Comparison of ENCODE assay signal across 29 cellular contexts in the genomic region with DNA sequence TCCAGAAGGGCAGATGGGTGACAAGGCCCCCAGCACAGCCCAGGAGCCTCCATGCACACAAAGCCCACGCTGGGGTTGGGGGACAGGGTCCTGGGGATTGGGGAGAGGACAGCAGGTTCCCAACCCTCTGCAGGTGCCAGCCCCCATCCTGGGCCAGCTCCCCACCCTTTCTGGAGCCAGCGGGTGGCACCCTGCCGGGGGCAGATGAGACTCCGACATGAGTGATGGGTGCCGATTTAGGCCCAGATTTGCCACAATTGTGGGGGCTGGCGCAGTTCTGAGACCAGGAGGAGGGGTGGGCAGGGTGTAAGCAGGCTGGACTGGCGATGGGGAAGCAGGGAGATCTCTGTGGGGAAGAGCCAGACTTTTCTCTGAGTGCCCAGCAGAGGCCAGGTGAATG.
"Had no signal": no experiment of that assay in that cellular context is flagged by ENCODE, and none has a peak within 500 bp of the region (broad histone marks: within the 10 kb centered on the region; RNA-seq: fewer than 3 reads in every experiment).

No MANE protein-coding gene starts in this region.

- H3K36me3 ChIP-seq: ovary, right lobe of liver, sigmoid colon, stomach, thoracic aorta, thyroid gland, tibial nerve, upper lobe of left lung, vagina had no signal

- H3K9ac ChIP-seq: parathyroid adenoma had no signal

- H3K27ac ChIP-seq: ovary, parathyroid adenoma, psoas muscle, right lobe of liver, sigmoid colon, stomach, thoracic aorta, thyroid gland, tibial nerve, upper lobe of left lung, vagina had no signal

- H3K27ac Mint-ChIP-seq: naive thymus-derived CD8-positive, alpha-beta T cell; natural killer cell treated with Interleukin-12 subunit alpha and Interleukin-12 subunit beta and Interleukin-15 and Interleukin-18, amount 100 ng/mL, for 72 hours; nephron progenitor cell; progenitor cell of endocrine pancreas; stimulated activated effector memory CD8-positive, alpha-beta T cell treated with anti-CD3 and anti-CD28 coated beads, Interleukin-12 subunit alpha, Interleukin-12 subunit beta, amount 100 ng/mL, for 72 hours; stimulated activated naive B cell treated with anti-CD40 and anti-IgM and Interleukin-4, amounts not matched to agents 10 μg/mL and 1 μg/mL and 100 μg/mL, for 72 hours; stimulated activated naive CD8-positive, alpha-beta T cell treated with anti-CD3 and anti-CD28 coated beads, Interleukin-15, Interleukin-2, amounts not matched to agents 100 ng/mL and 50 ng/mL, for 24 hours had no signal

- H3K36me3 Mint-ChIP-seq: naive thymus-derived CD8-positive, alpha-beta T cell; natural killer cell treated with Interleukin-12 subunit alpha and Interleukin-12 subunit beta and Interleukin-15 and Interleukin-18, amount 100 ng/mL, for 72 hours; stimulated activated effector memory CD8-positive, alpha-beta T cell treated with anti-CD3 and anti-CD28 coated beads, Interleukin-12 subunit alpha, Interleukin-12 subunit beta, amount 100 ng/mL, for 72 hours; stimulated activated naive B cell treated with anti-CD40 and anti-IgM and Interleukin-4, amounts not matched to agents 10 μg/mL and 1 μg/mL and 100 μg/mL, for 72 hours had no signal

- H2AFZ ChIP-seq: parathyroid adenoma had no signal

- H3K9me3 ChIP-seq: ovary, psoas muscle, right lobe of liver, sigmoid colon, stomach, thoracic aorta, thyroid gland, tibial nerve, upper lobe of left lung, vagina had no signal

- H3K9me3 Mint-ChIP-seq: natural killer cell treated with Interleukin-12 subunit alpha and Interleukin-12 subunit beta and Interleukin-15 and Interleukin-18, amount 100 ng/mL, for 72 hours; nephron progenitor cell; neural crest cell; stimulated activated effector memory CD8-positive, alpha-beta T cell treated with anti-CD3 and anti-CD28 coated beads, Interleukin-12 subunit alpha, Interleukin-12 subunit beta, amount 100 ng/mL, for 72 hours; stimulated activated naive B cell treated with anti-CD40 and anti-IgM and Interleukin-4, amounts not matched to agents 10 μg/mL and 1 μg/mL and 100 μg/mL, for 72 hours; stimulated activated naive CD8-positive, alpha-beta T cell treated with anti-CD3 and anti-CD28 coated beads, Interleukin-15, Interleukin-2, amounts not matched to agents 100 ng/mL and 50 ng/mL, for 24 hours had no signal

- DNase-seq: naive thymus-derived CD8-positive, alpha-beta T cell; nephron progenitor cell; occipital lobe; ovary; posterior cingulate gyrus; psoas muscle; right cardiac atrium; right lobe of liver; sigmoid colon; small intestine; stimulated activated CD4-positive, alpha-beta T cell treated with anti-CD3 and anti-CD28 coated beads, Interleukin-15, amount 100 ng/mL, for 24 hours; stimulated activated CD4-positive, alpha-beta T cell treated with anti-CD3 and anti-CD28 coated beads, Interleukin-2, amount 100 ng/mL, for 24 hours; stimulated activated CD4-positive, alpha-beta T cell treated with anti-CD3 and anti-CD28 coated beads, Interleukin-2, amount 100 ng/mL, for 48 hours; stimulated activated CD4-positive, alpha-beta T cell treated with anti-CD3 and anti-CD28 coated beads, Interleukin-4, amount 100 ng/mL, for 24 hours; stimulated activated naive B cell treated with anti-CD40 and anti-IgM and Interleukin-4, amounts not matched to agents 10 μg/mL and 1 μg/mL and 100 μg/mL, for 72 hours; stimulated activated naive CD4-positive, alpha-beta T cell treated with Interleukin-2 at 50 U/mL for 16 hours; stomach; thyroid gland; trophoblast cell; upper lobe of left lung had no signal

- H3K27me3 ChIP-seq: ovary, right lobe of liver, vagina had no signal

- H3K4me3 ChIP-seq: ovary, psoas muscle, right lobe of liver, sigmoid colon, stomach, thoracic aorta, thyroid gland, tibial nerve, upper lobe of left lung, vagina had no signal

- H3K4me3 Mint-ChIP-seq: naive thymus-derived CD8-positive, alpha-beta T cell; natural killer cell treated with Interleukin-12 subunit alpha and Interleukin-12 subunit beta and Interleukin-15 and Interleukin-18, amount 100 ng/mL, for 72 hours; neural crest cell; stimulated activated effector memory CD8-positive, alpha-beta T cell treated with anti-CD3 and anti-CD28 coated beads, Interleukin-12 subunit alpha, Interleukin-12 subunit beta, amount 100 ng/mL, for 72 hours; stimulated activated naive B cell treated with anti-CD40 and anti-IgM and Interleukin-4, amounts not matched to agents 10 μg/mL and 1 μg/mL and 100 μg/mL, for 72 hours; stimulated activated naive CD8-positive, alpha-beta T cell treated with anti-CD3 and anti-CD28 coated beads, Interleukin-15, Interleukin-2, amounts not matched to agents 100 ng/mL and 50 ng/mL, for 24 hours had no signal

- H3K4me1 ChIP-seq: parathyroid adenoma, psoas muscle, right lobe of liver, sigmoid colon, thyroid gland, vagina had no signal
